Comparison of ENCODE assay signal across 9 cellular contexts in genomic region chr18:67417864-67418523, GRCh38.
DNase-seq lines count a peak whose midpoint lies in the region; ATAC-seq and TF ChIP-seq lines count a peak whose summit lies in the region.
"Had no signal": no experiment of that assay in that cellular context is flagged by ENCODE, and none has a peak within 500 bp of the region (broad histone marks: within the 10 kb centered on the region; RNA-seq: fewer than 3 reads in every experiment).

No MANE protein-coding gene starts in this region.

- DNase-seq in AG20443 (ENCODE audit: low spot score) (peak; percentile 75), Panc1 (ENCODE audit: low read depth, low spot score) (no peak), dedifferentiated amniotic fluid mesenchymal stem cell (ENCODE audit: extremely low spot score) (peak; percentile 36), omental fat pad (ENCODE audit: low spot score) (no peak), thyroid gland (no peak), NK-92 (lab: John Stamatoyannopoulos, UW; ENCODE audit: unreplicated experiment) (no peak)
- DNase-seq: gastrocnemius medialis had no signal

- in situ Hi-C loops in Panc1 (cut with HindIII; ENCODE audit: low pct_unique_long_range_greater_than_20kb, low sequenced_read_pairs): no loop called here

- TF ChIP-seq CTCF in Panc1 (IDR thresholded peaks at IDR 0.05) (no peak), omental fat pad (IDR thresholded peaks at IDR 0.05) (no peak), thyroid gland (IDR thresholded peaks at IDR 0.05) (no peak)

- H3K4me1 ChIP-seq in Panc1 (ENCODE audit: control insufficient read depth, insufficient read depth, low read length) (no peaks in the 10 kb centered on the region), thyroid gland (no peaks in the 10 kb centered on the region)
- H3K4me1 ChIP-seq: gastrocnemius medialis had no signal

- no TSS peak for BruUV-seq in Panc1 (replicated peaks; lab: Mats Ljungman, UMichigan)

- H3K27ac ChIP-seq in Panc1 (ENCODE audit: low read length): peak overlapping the region; percentile 39; the same call in 1 of the 2 replicates
- no peak overlapping the region for H3K27ac ChIP-seq in thyroid gland
- H3K27ac ChIP-seq: gastrocnemius medialis had no signal

- no peak for TF ChIP-seq POLR2A in thyroid gland (IDR thresholded peaks at IDR 0.05)

- H3K9me3 ChIP-seq in Panc1 (ENCODE audit: control insufficient read depth, insufficient read depth, low read depth, low read length) (no peaks in the 10 kb centered on the region), thyroid gland (no peaks in the 10 kb centered on the region)
- H3K9me3 ChIP-seq: gastrocnemius medialis had no signal

- 76 to 80% methylated on average over 6 of the region's 6 CpGs for WGBS in thyroid gland, 2 donors

- intact Hi-C loops in Panc1 (cut with micrococcal nuclease; ENCODE audit: unreplicated experiment) (no loop called here), thyroid gland (cut with DNase I) (no loop called here)

- H3K4me3 ChIP-seq in Panc1 (ENCODE audit: low read depth in 2 of 2, low read length in 2 of 2) (peak overlapping the region; percentile 4 to 23; a peak in 1 of 4 replicates), thyroid gland (replicated peaks in 1 of 3) (no peak overlapping the region)

- POLR2A ChIA-PET in Panc1 (lab: Charles Lee): no interaction called here

- ATAC-seq in GM18873 (IDR thresholded peaks at IDR 0.05; ENCODE audit: low FRiP score, unreplicated experiment): peak; percentile 79
- peak; percentile 90 for ATAC-seq in HG03139 (IDR thresholded peaks at IDR 0.05; ENCODE audit: unreplicated experiment)
- no peak for ATAC-seq in Panc1
- ATAC-seq in omental fat pad (ENCODE audit: low FRiP score): peak; percentile 89

- CTCF ChIA-PET in Panc1 (lab: Charles Lee): no interaction called here

- H3K36me3 ChIP-seq in Panc1 (ENCODE audit: control insufficient read depth, insufficient read depth, low read length) (no peaks in the 10 kb centered on the region), thyroid gland (no peaks in the 10 kb centered on the region)
- H3K36me3 ChIP-seq: gastrocnemius medialis had no signal

- H3K27me3 ChIP-seq in Panc1 (ENCODE audit: control insufficient read depth, insufficient read depth, low read length) (no peaks in the 10 kb centered on the region), thyroid gland (no peaks in the 10 kb centered on the region)
- H3K27me3 ChIP-seq: gastrocnemius medialis had no signal

Comparison
In these comparisons a context has a peak if more than half of its experiments do, and no peak if none do; other contexts are left out.
1. DNase-seq: peak in AG20443 (single experiment) and dedifferentiated amniotic fluid mesenchymal stem cell (single experiment); none in Panc1 (single experiment), omental fat pad (single experiment), thyroid gland (0 of 2) and NK-92 (single experiment).
2. H3K4me3 ChIP-seq: peak in Panc1 (2 of 2); none in thyroid gland (0 of 3).